ENCODE assay signal across 8 cellular contexts in the genomic region with DNA sequence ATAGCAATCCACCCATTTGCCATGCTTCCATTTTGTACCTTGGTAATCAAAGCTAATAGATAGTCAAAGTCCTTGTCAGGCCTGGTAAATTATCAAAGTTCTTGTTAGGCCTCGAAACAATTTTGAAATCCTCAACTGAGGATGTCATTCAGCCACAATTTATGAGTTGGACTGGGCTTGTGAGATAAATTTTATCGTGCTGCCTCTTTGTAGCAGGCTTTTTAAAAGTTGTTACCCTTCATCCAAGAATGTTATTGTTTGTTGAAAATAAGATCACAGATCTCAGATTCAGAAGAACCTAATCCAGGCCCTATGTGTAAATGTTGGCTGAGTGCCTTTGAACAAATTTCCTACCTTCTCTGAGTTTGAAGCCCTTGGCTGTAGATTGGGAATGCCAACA.
"Had no signal": no experiment of that assay in that cellular context is flagged by ENCODE, and none has a peak within 500 bp of the region (broad histone marks: within the 10 kb centered on the region; RNA-seq: fewer than 3 reads in every experiment).

No MANE protein-coding gene starts in this region.

- FAIRE-seq: HepG2, HTR-8/SVneo had no signal

- ATAC-seq: HepG2 had no signal

- H3K9ac ChIP-seq: KMS-11 had no signal

- DNase-seq: IMR-90, Karpas-422, KBM-7, KG1 had no signal

- H3K4me2 ChIP-seq: KMS-11 had no signal

- H3K27ac ChIP-seq: HL-60, KMS-11 had no signal
